9 cellular contexts compared by ENCODE assay signal in genomic region chr15:57503051-57503702, GRCh38.
DNase-seq lines count a peak whose midpoint lies in the region; ATAC-seq, FAIRE-seq and TF ChIP-seq lines count a peak whose summit lies in the region.
"Had no signal": no experiment of that assay in that cellular context is flagged by ENCODE, and none has a peak within 500 bp of the region (broad histone marks: within the 10 kb centered on the region; RNA-seq: fewer than 3 reads in every experiment).

No MANE protein-coding gene starts in this region.

- no TSS peak for BruUV-seq in PC-3 (replicated peaks; lab: Mats Ljungman, UMichigan)

- peak; percentile 30 for ATAC-seq in activated CD8-positive, alpha-beta T cell treated with anti-CD3 and anti-CD28 coated beads for 36 hours
- ATAC-seq in activated CD8-positive, alpha-beta T cell treated with anti-CD3 and anti-CD28 coated beads, Interleukin-2, amount 10 ng/mL, durations not matched to agents 7 days and 5 days = no peak
- ATAC-seq in PC-3 = no peak

- H3K79me2 ChIP-seq in PC-3 (ENCODE audit: low read length) = no peaks in the 10 kb centered on the region

- TF ChIP-seq EP300 in stomach (IDR thresholded peaks at IDR 0.05) = no peak

- H3K36me3 Mint-ChIP-seq in activated CD8-positive, alpha-beta T cell treated with anti-CD3 and anti-CD28 coated beads for 36 hours (ENCODE audit: low read depth) = no peaks in the 10 kb centered on the region
- H3K36me3 Mint-ChIP-seq in activated CD8-positive, alpha-beta T cell treated with anti-CD3 and anti-CD28 coated beads, Interleukin-2, amount 10 ng/mL, durations not matched to agents 7 days and 5 days (ENCODE audit: low read depth) = no peaks in the 10 kb centered on the region

- no peak for TF ChIP-seq CTCF in activated CD8-positive, alpha-beta T cell treated with anti-CD3 and anti-CD28 coated beads for 36 hours (IDR thresholded peaks at IDR 0.05)
- TF ChIP-seq CTCF in PC-3 (conservative IDR thresholded peaks at IDR 0.05; ENCODE audit: low read depth, low read length) = peak; percentile 24; the same call in 1 of the 2 replicates
- peak; percentile 18 for TF ChIP-seq CTCF in foreskin fibroblast (IDR thresholded peaks at IDR 0.05; ENCODE audit: low read depth, low read length)
- TF ChIP-seq CTCF in stomach (IDR thresholded peaks at IDR 0.05) = no peak
- TF ChIP-seq CTCF in D721Med (IDR thresholded peaks at IDR 0.05; ENCODE audit: insufficient read depth, missing control alignments) = no peak

- no peak for TF ChIP-seq POLR2A in stomach (IDR thresholded peaks at IDR 0.05)

- H3K4me3 Mint-ChIP-seq in activated CD8-positive, alpha-beta T cell treated with anti-CD3 and anti-CD28 coated beads for 36 hours = no peak overlapping the region
- no peak overlapping the region for H3K4me3 Mint-ChIP-seq in activated CD8-positive, alpha-beta T cell treated with anti-CD3 and anti-CD28 coated beads, Interleukin-2, amount 10 ng/mL, durations not matched to agents 7 days and 5 days

- H3K9ac ChIP-seq in PC-3 (ENCODE audit: low read length) = no peak overlapping the region

- peaks cover 7% of the 10 kb centered on the region for H3F3A ChIP-seq in PC-3 (ENCODE audit: low read length, unreplicated experiment)

- POLR2A ChIA-PET in activated CD8-positive, alpha-beta T cell treated with anti-CD3 and anti-CD28 coated beads for 36 hours (lab: Charles Lee) = no interaction called here
- POLR2A ChIA-PET in activated CD8-positive, alpha-beta T cell treated with anti-CD3 and anti-CD28 coated beads, Interleukin-2, amount 10 ng/mL, durations not matched to agents 7 days and 5 days (lab: Charles Lee) = no interaction called here
- POLR2A ChIA-PET in PC-3 (lab: Charles Lee; ENCODE audit: unreplicated experiment) = no interaction called here

- H3K9me3 Mint-ChIP-seq in activated CD8-positive, alpha-beta T cell treated with anti-CD3 and anti-CD28 coated beads for 36 hours = no peaks in the 10 kb centered on the region
- H3K9me3 Mint-ChIP-seq in activated CD8-positive, alpha-beta T cell treated with anti-CD3 and anti-CD28 coated beads, Interleukin-2, amount 10 ng/mL, durations not matched to agents 7 days and 5 days (ENCODE audit: insufficient read depth) = no peaks in the 10 kb centered on the region

- H3K27ac ChIP-seq in PC-3 (ENCODE audit: low read length) (no peak overlapping the region), stomach (peak overlapping the region in 4 of 5 donors; percentile 31 to 93 (median 86))

- intact Hi-C loops in activated CD8-positive, alpha-beta T cell treated with anti-CD3 and anti-CD28 coated beads for 36 hours (cut with micrococcal nuclease) = no loop called here
- intact Hi-C loops in PC-3 (cut with micrococcal nuclease) (no loop called here), stomach (cut with DNase I; ENCODE audit: low total_unique reads) (no loop called here)

- no peaks in the 10 kb centered on the region for H3K4me1 Mint-ChIP-seq in activated CD8-positive, alpha-beta T cell treated with anti-CD3 and anti-CD28 coated beads for 36 hours (ENCODE audit: low read depth)
- no peaks in the 10 kb centered on the region for H3K4me1 Mint-ChIP-seq in activated CD8-positive, alpha-beta T cell treated with anti-CD3 and anti-CD28 coated beads, Interleukin-2, amount 10 ng/mL, durations not matched to agents 7 days and 5 days (ENCODE audit: low read depth)

- H3K9me3 ChIP-seq in PC-3 (ENCODE audit: low read length) (no peaks in the 10 kb centered on the region), stomach (no peaks in the 10 kb centered on the region)

- peak; percentile 13 for DNase-seq in activated CD8-positive, alpha-beta T cell treated with anti-CD3 and anti-CD28 coated beads for 36 hours
- DNase-seq in activated CD8-positive, alpha-beta T cell treated with anti-CD3 and anti-CD28 coated beads, Interleukin-2, amount 10 ng/mL, durations not matched to agents 7 days and 5 days = no peak
- DNase-seq in PC-3 (no peak), foreskin fibroblast (no peak), stomach (no peak), NCI-H1092 (lab: John Stamatoyannopoulos, UW) (no peak), D721Med (ENCODE audit: insufficient read length, low spot score) (no peak), NCI-H1436 treated with DMSO at 0.1 percent for 48 hours (lab: John Stamatoyannopoulos, UW) (no peak)
- DNase-seq: NCI-H2081 treated with DMSO at 0.1 percent for 48 hours had no signal

- 83 to 96% (median 95%) methylated on average over 5 to 6 of the region's 6 CpGs for WGBS in stomach, 5 donors

- H3K36me3 ChIP-seq in PC-3 (ENCODE audit: low read depth, low read length) = no peaks in the 10 kb centered on the region
- no peaks in the 10 kb centered on the region for H3K36me3 ChIP-seq in stomach

- peaks cover 50% of the 10 kb centered on the region for H3K4me1 ChIP-seq in PC-3 (ENCODE audit: insufficient read depth, low read length)
- peaks cover 31 to 77% (median 52%) of the 10 kb centered on the region in 4 donors for H3K4me1 ChIP-seq in stomach

- no peaks in the 10 kb centered on the region for H4K20me1 ChIP-seq in PC-3 (ENCODE audit: low read length)

- no peak overlapping the region for H3K4me2 ChIP-seq in PC-3 (ENCODE audit: low read length)

- peaks cover 5% of the 10 kb centered on the region for H3K27me3 Mint-ChIP-seq in activated CD8-positive, alpha-beta T cell treated with anti-CD3 and anti-CD28 coated beads for 36 hours
- H3K27me3 Mint-ChIP-seq in activated CD8-positive, alpha-beta T cell treated with anti-CD3 and anti-CD28 coated beads, Interleukin-2, amount 10 ng/mL, durations not matched to agents 7 days and 5 days (ENCODE audit: low read depth) = no peaks in the 10 kb centered on the region

- H3K27ac Mint-ChIP-seq in activated CD8-positive, alpha-beta T cell treated with anti-CD3 and anti-CD28 coated beads for 36 hours = no peak overlapping the region
- no peak overlapping the region for H3K27ac Mint-ChIP-seq in activated CD8-positive, alpha-beta T cell treated with anti-CD3 and anti-CD28 coated beads, Interleukin-2, amount 10 ng/mL, durations not matched to agents 7 days and 5 days

- H3K27me3 ChIP-seq in PC-3 (ENCODE audit: low read length) (no peaks in the 10 kb centered on the region), stomach (no peaks in the 10 kb centered on the region)

- FAIRE-seq in D721Med (lab: Jason Lieb, UNC) = no peak

- H3K9me2 ChIP-seq in PC-3 (replicated peaks; ENCODE audit: low read length) = no peaks in the 10 kb centered on the region

- CTCF ChIA-PET in activated CD8-positive, alpha-beta T cell treated with anti-CD3 and anti-CD28 coated beads for 36 hours (lab: Charles Lee) = interaction anchor here (2.0 to 2.1 kb wide), 2 partner anchors 24 to 162 kb away, joined by 9 to 10 read pairs; no protein-coding TSS in a partner anchor
- CTCF ChIA-PET in activated CD8-positive, alpha-beta T cell treated with anti-CD3 and anti-CD28 coated beads, Interleukin-2, amount 10 ng/mL, durations not matched to agents 7 days and 5 days (lab: Charles Lee) = interaction anchor here (1.8 kb wide), 1 partner anchor 162 kb away, joined by 9 read pairs; no protein-coding TSS in a partner anchor
- CTCF ChIA-PET in PC-3 (lab: Charles Lee) = no interaction called here

- no peak overlapping the region for H3K4me3 ChIP-seq in PC-3 (ENCODE audit: low read length)
- H3K4me3 ChIP-seq in foreskin fibroblast (ENCODE audit: low read depth in 1 of 2, low read length in 2 of 2) = no peak overlapping the region
- H3K4me3 ChIP-seq in stomach = no peak overlapping the region

- H2AFZ ChIP-seq in PC-3 (ENCODE audit: low read length) = no peak overlapping the region

Comparison
In these comparisons a context has a peak if more than half of its experiments do, and no peak if none do; other contexts are left out.
1. CTCF ChIP-seq: peak in PC-3 (single experiment) and foreskin fibroblast (single experiment); none in activated CD8-positive, alpha-beta T cell treated with anti-CD3 and anti-CD28 coated beads for 36 hours (single experiment), stomach (0 of 7) and D721Med (single experiment).